9 cellular contexts compared by ENCODE assay signal in the genomic region with DNA sequence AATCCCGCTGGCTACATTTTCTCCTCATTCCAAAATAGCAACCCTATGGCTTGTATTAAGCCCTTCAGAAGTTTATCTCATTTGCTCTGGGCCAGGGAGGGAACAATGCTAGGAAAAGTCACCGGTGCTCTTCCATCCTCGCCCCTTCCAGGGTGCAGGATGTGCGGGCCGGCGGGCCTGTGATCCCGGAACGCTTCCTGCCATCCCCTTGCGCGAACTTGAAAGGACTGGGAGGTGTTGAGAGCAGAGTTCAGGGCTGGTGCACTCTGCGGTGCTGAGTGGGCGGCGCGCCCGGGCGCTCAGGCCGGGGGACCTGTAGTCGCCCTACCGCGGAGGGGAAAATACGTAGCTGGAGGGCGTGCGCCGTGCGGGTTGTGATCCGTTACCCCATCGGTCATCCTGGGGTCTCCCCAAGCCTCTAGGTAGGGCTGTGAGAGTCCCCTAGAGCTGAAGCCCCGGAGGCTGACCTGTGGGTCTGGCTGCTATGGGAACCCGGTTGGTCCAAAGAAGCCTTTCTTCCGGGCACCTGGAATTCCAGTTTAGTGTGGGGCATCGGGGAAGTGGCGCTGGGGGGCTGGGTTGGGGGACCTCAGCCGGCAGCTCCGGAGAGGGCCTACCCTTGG. TPM values are rescaled to one million over a fixed set of nuclear protein-coding genes. Genes with fewer than 3 reads are reported as not detected.
DNase-seq lines count a peak whose midpoint lies in the region; ATAC-seq and TF ChIP-seq lines count a peak whose summit lies in the region.
"Had no signal": no experiment of that assay in that cellular context is flagged by ENCODE, and none has a peak within 500 bp of the region (broad histone marks: within the 10 kb centered on the region; RNA-seq: fewer than 3 reads in every experiment).

No MANE protein-coding gene starts in this region.

- H3K27ac ChIP-seq in endodermal cell (ENCODE audit: low read depth, low read length) (no peak overlapping the region), SJCRH30 (no peak overlapping the region)

- no peaks in the 10 kb centered on the region for H3K36me3 ChIP-seq in endodermal cell (ENCODE audit: control insufficient read depth, insufficient read depth, low read length)
- H3K36me3 ChIP-seq in SJCRH30, result no peaks in the 10 kb centered on the region

- H3K36me3 Mint-ChIP-seq in endodermal cell (ENCODE audit: low read depth) (no peaks in the 10 kb centered on the region), natural killer cell (peaks cover 7% of the 10 kb centered on the region)

- H3K4me3 Mint-ChIP-seq in endodermal cell (peak overlapping the region; percentile 63), natural killer cell (peak overlapping the region; percentile 28)

- TF ChIP-seq CTCF in AG04449 (IDR thresholded peaks at IDR 0.05; ENCODE audit: insufficient read depth, low read length, missing control alignments) (no peak), endodermal cell (conservative IDR thresholded peaks at IDR 0.05) (no peak), natural killer cell (IDR thresholded peaks at IDR 0.05) (no peak)

- H3K27me3 Mint-ChIP-seq in endodermal cell (ENCODE audit: insufficient read depth), result peaks cover 41% of the 10 kb centered on the region
- peaks cover 63 to 76% of the 10 kb centered on the region in 2 donors for H3K27me3 Mint-ChIP-seq in natural killer cell (ENCODE audit: low read depth in 2 of 2)

- H3K9me3 Mint-ChIP-seq in endodermal cell, result no peaks in the 10 kb centered on the region
- no peaks in the 10 kb centered on the region for H3K9me3 Mint-ChIP-seq in natural killer cell

- POLR2A ChIA-PET in AG04449 (lab: Yijun Ruan, JAX), result no interaction called here

- intact Hi-C loops in natural killer cell (cut with micrococcal nuclease), result no loop called here

- CTCF ChIA-PET in AG04449 (lab: Yijun Ruan, JAX), result interaction anchor here (1.5 to 2.6 kb wide), 2 partner anchors 12 to 356 kb away, joined by 3 to 9 read pairs; no protein-coding TSS in a partner anchor

- H3K9me3 ChIP-seq in endodermal cell (ENCODE audit: control insufficient read depth, low read length) (no peaks in the 10 kb centered on the region), SJCRH30 (replicated peaks) (no peaks in the 10 kb centered on the region)

- DNase-seq in AG04449 (ENCODE audit: low read depth, low spot score) (no peak), HuH-7.5 (ENCODE audit: low spot score) (peak; percentile 80), endodermal cell (peak; percentile 87), natural killer cell (no peak), NCI-H146 treated with DMSO at 0.1 percent for 48 hours (lab: John Stamatoyannopoulos, UW; ENCODE audit: unreplicated experiment) (no peak), activated gamma-delta T cell (lab: John Stamatoyannopoulos, UW) (no peak), SJCRH30 (no peak)
- DNase-seq: nucleus accumbens had no signal

- no peak overlapping the region for H3K27ac Mint-ChIP-seq in endodermal cell
- no peak overlapping the region for H3K27ac Mint-ChIP-seq in natural killer cell

- H3K9ac ChIP-seq in endodermal cell (ENCODE audit: extremely low read depth, low read length, poor library complexity, severe bottlenecking), result no peak overlapping the region

- H3K27me3 ChIP-seq in endodermal cell (ENCODE audit: control insufficient read depth, insufficient read depth, low read length, poor library complexity, severe bottlenecking) (peaks cover 96% of the 10 kb centered on the region), SJCRH30 (no peaks in the 10 kb centered on the region)

- H3K4me1 Mint-ChIP-seq in endodermal cell (peaks cover 46% of the 10 kb centered on the region), natural killer cell (peaks cover 21 to 28% of the 10 kb centered on the region in 2 donors)

- peaks cover 10% of the 10 kb centered on the region for H3K4me1 ChIP-seq in endodermal cell (ENCODE audit: control insufficient read depth, insufficient read depth, low read length)
- no peaks in the 10 kb centered on the region for H3K4me1 ChIP-seq in SJCRH30

- H3K4me3 ChIP-seq in AG04449 (ENCODE audit: low read depth, low read length) (peak overlapping the region; percentile 59), endodermal cell (ENCODE audit: low read length) (peak overlapping the region; percentile 77), SJCRH30 (no peak overlapping the region)

- WGBS in endodermal cell (ENCODE audit: insufficient coverage in 1 of 2, insufficient read length in 1 of 2), 2 experiments, result 0 to 1% methylated on average over 8 to 34 of the region's 34 CpGs

- ATAC-seq in natural killer cell (no peak), GM21737 (IDR thresholded peaks at IDR 0.05; ENCODE audit: unreplicated experiment) (no peak)

RNA-seq across cellular contexts. Expression of a gene that starts 13.1 kb away (rescaled TPM):
- total RNA-seq in endodermal cell (1 to 10 TPM in 1 of 2 donors, under 1 TPM in 1; 0.62 to 1.7 TPM), natural killer cell (not detected)
- 0.36 TPM for polyA plus RNA-seq in endodermal cell (2013, experiment 1 of 2)
- polyA plus RNA-seq in endodermal cell (2013, experiment 2 of 2), result 0.21 TPM
- 0.84 and 1.0 TPM in 2 replicates for total RNA-seq in SJCRH30 (2014; rRNA removed; shearing (Covaris generic))

Comparison
In these comparisons a context has a peak if more than half of its experiments do, and no peak if none do; other contexts are left out.
1. DNase-seq: peak in HuH-7.5 (single experiment) and endodermal cell (single experiment); none in AG04449 (single experiment), natural killer cell (single experiment), NCI-H146 treated with DMSO at 0.1 percent for 48 hours (single experiment), activated gamma-delta T cell (single experiment) and SJCRH30 (0 of 2).